In the genomic region with DNA sequence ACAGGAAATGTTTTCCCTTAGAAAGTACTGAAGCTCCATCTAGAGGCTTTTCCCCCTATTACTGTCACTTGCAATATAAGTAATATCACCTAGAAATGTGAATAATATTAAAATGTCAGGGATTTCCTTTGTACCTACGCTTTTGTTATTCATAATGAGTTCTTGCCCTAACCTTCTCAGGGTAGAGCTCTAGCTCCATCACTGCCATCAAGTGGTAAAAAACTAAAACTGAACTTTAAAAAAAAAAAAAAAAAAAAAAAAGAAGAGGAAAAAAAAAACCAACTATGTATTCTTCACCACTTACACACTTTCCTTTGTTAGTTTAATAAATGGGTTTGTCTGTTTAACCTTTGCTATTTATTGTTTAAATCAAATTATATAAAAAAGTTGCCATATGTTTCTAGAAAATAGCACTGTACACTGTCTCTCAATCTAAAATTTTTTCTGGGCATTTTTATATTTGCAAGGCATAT, we compare ENCODE assay signal across 1 cellular context.
TF ChIP-seq lines count a peak whose summit lies in the region.

No MANE protein-coding gene starts in this region.

TF ChIP-seq in neural cell, 6 proteins besides CTCF, POLR2A, EP300 and RAD21 (continued from another document):
- TF ChIP-seq, protein P1, sequence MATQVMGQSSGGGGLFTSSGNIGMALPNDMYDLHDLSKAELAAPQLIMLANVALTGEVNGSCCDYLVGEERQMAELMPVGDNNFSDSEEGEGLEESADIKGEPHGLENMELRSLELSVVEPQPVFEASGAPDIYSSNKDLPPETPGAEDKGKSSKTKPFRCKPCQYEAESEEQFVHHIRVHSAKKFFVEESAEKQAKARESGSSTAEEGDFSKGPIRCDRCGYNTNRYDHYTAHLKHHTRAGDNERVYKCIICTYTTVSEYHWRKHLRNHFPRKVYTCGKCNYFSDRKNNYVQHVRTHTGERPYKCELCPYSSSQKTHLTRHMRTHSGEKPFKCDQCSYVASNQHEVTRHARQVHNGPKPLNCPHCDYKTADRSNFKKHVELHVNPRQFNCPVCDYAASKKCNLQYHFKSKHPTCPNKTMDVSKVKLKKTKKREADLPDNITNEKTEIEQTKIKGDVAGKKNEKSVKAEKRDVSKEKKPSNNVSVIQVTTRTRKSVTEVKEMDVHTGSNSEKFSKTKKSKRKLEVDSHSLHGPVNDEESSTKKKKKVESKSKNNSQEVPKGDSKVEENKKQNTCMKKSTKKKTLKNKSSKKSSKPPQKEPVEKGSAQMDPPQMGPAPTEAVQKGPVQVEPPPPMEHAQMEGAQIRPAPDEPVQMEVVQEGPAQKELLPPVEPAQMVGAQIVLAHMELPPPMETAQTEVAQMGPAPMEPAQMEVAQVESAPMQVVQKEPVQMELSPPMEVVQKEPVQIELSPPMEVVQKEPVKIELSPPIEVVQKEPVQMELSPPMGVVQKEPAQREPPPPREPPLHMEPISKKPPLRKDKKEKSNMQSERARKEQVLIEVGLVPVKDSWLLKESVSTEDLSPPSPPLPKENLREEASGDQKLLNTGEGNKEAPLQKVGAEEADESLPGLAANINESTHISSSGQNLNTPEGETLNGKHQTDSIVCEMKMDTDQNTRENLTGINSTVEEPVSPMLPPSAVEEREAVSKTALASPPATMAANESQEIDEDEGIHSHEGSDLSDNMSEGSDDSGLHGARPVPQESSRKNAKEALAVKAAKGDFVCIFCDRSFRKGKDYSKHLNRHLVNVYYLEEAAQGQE (IDR thresholded peaks at IDR 0.05; ENCODE audit: borderline replicate concordance), result no peak
